In the genomic region with DNA sequence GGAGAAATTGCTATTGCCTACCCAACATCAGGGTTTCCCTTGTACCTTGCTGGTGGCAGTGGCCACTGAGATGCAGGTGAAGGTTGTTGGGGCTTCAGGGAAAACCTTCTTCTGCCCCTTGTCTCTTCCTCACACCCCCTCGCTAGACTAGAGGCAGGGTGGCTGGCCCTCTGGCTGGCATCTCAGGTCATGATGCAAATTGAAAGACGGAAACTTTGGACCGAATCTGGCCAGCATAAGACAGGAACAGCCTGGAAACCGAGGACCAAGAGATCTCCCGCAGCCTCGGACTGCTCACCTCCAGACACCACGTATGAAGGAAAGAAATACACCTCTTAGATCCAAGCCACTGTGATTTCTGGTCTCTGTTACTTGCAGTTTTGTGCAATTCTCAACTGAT, we compare ENCODE assay signal across 10 cellular contexts. TPM values are rescaled to one million over a fixed set of nuclear protein-coding genes. Genes with fewer than 3 reads are reported as not detected.
"Had no signal": no experiment of that assay in that cellular context is flagged by ENCODE, and none has a peak within 500 bp of the region (broad histone marks: within the 10 kb centered on the region; RNA-seq: fewer than 3 reads in every experiment).

No MANE protein-coding gene starts in this region.

- H3K9me3 Mint-ChIP-seq: HFFc6 had no signal

- H3K27me3 Mint-ChIP-seq: IgD-negative memory B cell had no signal

- DNase-seq: GOT3, H7, HFFc6, KBM-7 had no signal

- H3K4me3 ChIP-seq: HAP-1 had no signal

- H3K9me3 ChIP-seq: HAP-1 had no signal

- H3K4me1 ChIP-seq: HAP-1 had no signal

- H3K4me3 Mint-ChIP-seq: HFFc6, IgD-negative memory B cell had no signal

- H3K36me3 ChIP-seq: HAP-1 had no signal

- H3K4me1 Mint-ChIP-seq: IgD-negative memory B cell had no signal

- H3K36me3 Mint-ChIP-seq: IgD-negative memory B cell had no signal

- H3K27ac ChIP-seq: HL-60 had no signal

- H3K27ac Mint-ChIP-seq: HFFc6, IgD-negative memory B cell had no signal

RNA-seq across cellular contexts. Expression of a gene that starts 2.9 kb away (rescaled TPM):
- total RNA-seq: H4, HepG2, HFFc6, HT1080 had no signal
- polyA plus RNA-seq: HepG2, IgD-negative memory B cell had no signal
